In genomic region chr15:90214553-90215205, GRCh38 we compare ENCODE assay signal across 12 cellular contexts. TPM values are rescaled to one million over a fixed set of nuclear protein-coding genes. Genes with fewer than 3 reads are reported as not detected.
DNase-seq lines count a peak whose midpoint lies in the region; ATAC-seq, FAIRE-seq and TF ChIP-seq lines count a peak whose summit lies in the region.
"Had no signal": no experiment of that assay in that cellular context is flagged by ENCODE, and none has a peak within 500 bp of the region (broad histone marks: within the 10 kb centered on the region; RNA-seq: fewer than 3 reads in every experiment).

No MANE protein-coding gene starts in this region.

- no peak overlapping the region for H3K27ac ChIP-seq in HepG2 (ENCODE audit: extremely low read length, insufficient read depth, low read length)

- no peaks in the 10 kb centered on the region for H4K20me1 ChIP-seq in HepG2 (ENCODE audit: insufficient read depth, low read length)

- POLR2A ChIA-PET in HEK293T (lab: Yijun Ruan, JAX): interaction anchor here (1.4 kb wide), 1 partner anchor 14 kb away, joined by 5 read pairs; the partner anchor contains the start of gene SEMA4B
- POLR2A ChIA-PET in activated B cell treated with CpG ODN at 0.5 μM for 24 hours (lab: Charles Lee): interaction anchor here (0.6 to 7.3 kb wide), 13 partner anchors 13 to 389 kb away, joined by 3 to 144 read pairs (median 7); partner anchors contain the start of genes CIB1, GDPGP1 and SEMA4B
- POLR2A ChIA-PET in HepG2 (lab: Yijun Ruan, JAX): interaction anchor here (0.6 kb wide), 1 partner anchor 62 kb away, joined by 3 read pairs; no protein-coding TSS in a partner anchor

- H3K9ac ChIP-seq in HepG2 (ENCODE audit: insufficient read depth, low read depth, low read length): no peak overlapping the region

- peaks cover 97% of the 10 kb centered on the region for H3K4me1 Mint-ChIP-seq in activated B cell treated with CpG ODN at 0.5 μM for 24 hours

- no peaks in the 10 kb centered on the region for H3K9me3 Mint-ChIP-seq in activated B cell treated with CpG ODN at 0.5 μM for 24 hours
- H3K9me3 Mint-ChIP-seq: activated naive CD4-positive, alpha-beta T cell treated with anti-CD3 and anti-CD28 coated beads, Interleukin-2, amount 50 U/mL, for 72 hours had no signal

- no peaks in the 10 kb centered on the region for H3K27me3 Mint-ChIP-seq in activated B cell treated with CpG ODN at 0.5 μM for 24 hours

- peak overlapping the region; percentile 95 for H3K27ac Mint-ChIP-seq in activated B cell treated with CpG ODN at 0.5 μM for 24 hours

- no TSS peak for BruUV-seq in HepG2 (replicated peaks; lab: Mats Ljungman, UMichigan)

- H3K4me1 ChIP-seq in BE2C (peaks cover 28% of the 10 kb centered on the region), HepG2 (ENCODE audit: insufficient read depth, low read length) (peaks cover 16% of the 10 kb centered on the region)

- H3K9me3 ChIP-seq in BE2C: no peaks in the 10 kb centered on the region
- H3K9me3 ChIP-seq in HepG2 (ENCODE audit: low read length): no peaks in the 10 kb centered on the region
- H3K9me3 ChIP-seq: sigmoid colon had no signal

- TF ChIP-seq EP300 in HepG2 (IDR thresholded peaks at IDR 0.05; ENCODE audit: low read depth in 2 of 2, low read length in 2 of 2) (no peak), HepG2 (CRISPR knock-in tag; IDR thresholded peaks at IDR 0.05; ENCODE audit: borderline replicate concordance) (no peak)

- DNase-seq in BE2C (no peak), HEK293T (ENCODE audit: extremely low spot score) (peak; percentile 52), activated B cell treated with CpG ODN at 0.5 μM for 24 hours (no peak), HepG2 (ENCODE audit: low spot score) (no peak), NCI-H2227 (lab: John Stamatoyannopoulos, UW; ENCODE audit: unreplicated experiment) (no peak), DMS153 (lab: John Stamatoyannopoulos, UW) (no peak)
- DNase-seq in central memory CD4-positive, alpha-beta T cell: no peak
- DNase-seq: GOT3, sigmoid colon, substantia nigra had no signal

- H3K4me3 ChIP-seq in BE2C (ENCODE audit: low read depth, low read length) (no peak overlapping the region), HepG2 (replicated peaks in 1 of 3; ENCODE audit: insufficient read depth in 1 of 3, low read depth in 2 of 3, low read length in 3 of 3) (no peak overlapping the region)
- H3K4me3 ChIP-seq: sigmoid colon had no signal

- H3K36me3 ChIP-seq in BE2C: no peaks in the 10 kb centered on the region
- peaks cover 2 to 5% of the 10 kb centered on the region in 2 experiments; a peak in 1 of 5 replicates for H3K36me3 ChIP-seq in HepG2 (replicated peaks in 1 of 2; ENCODE audit: control insufficient read depth in 1 of 2, insufficient read depth in 2 of 2, low read length in 2 of 2)

- no peaks in the 10 kb centered on the region for H3K79me2 ChIP-seq in HepG2 (ENCODE audit: insufficient read depth, low read length)

- peak; percentile 29 for ATAC-seq in activated B cell treated with CpG ODN at 0.5 μM for 24 hours (ENCODE audit: low read depth)
- peak; percentile 50; the same call in 2 of the 3 replicates for ATAC-seq in HepG2
- ATAC-seq in GM21717 (IDR thresholded peaks at IDR 0.05; ENCODE audit: unreplicated experiment): no peak
- ATAC-seq: activated naive CD4-positive, alpha-beta T cell treated with anti-CD3 and anti-CD28 coated beads, Interleukin-2, amount 50 U/mL, for 72 hours had no signal

- H3K4me3 Mint-ChIP-seq in activated B cell treated with CpG ODN at 0.5 μM for 24 hours: peak overlapping the region; percentile 59

- 90% methylated on average over 8 of the region's 8 CpGs for WGBS in HepG2 (ENCODE audit: low lambda C conversion rate)

- TF ChIP-seq CTCF in BE2C (IDR thresholded peaks at IDR 0.05; ENCODE audit: low read depth, low read length) (peak; percentile 50), activated B cell treated with CpG ODN at 0.5 μM for 24 hours (IDR thresholded peaks at IDR 0.05) (no peak), HepG2 (CRISPR knock-in tag; IDR thresholded peaks at IDR 0.05) (peak; percentile 27)

- in situ Hi-C loops in HepG2 (cut with HindIII; ENCODE audit: extremely low pct_ligation_motif_present, low pct_unique_long_range_greater_than_20kb): no loop called here

- H2AFZ ChIP-seq in HepG2 (ENCODE audit: low read length): no peak overlapping the region

- CTCF ChIA-PET in HEK293T (lab: Yijun Ruan, JAX) (interaction anchor here (0.6 to 2.6 kb wide), 7 partner anchors 15 to 237 kb away, joined by 3 to 8 read pairs (median 5); partner anchors contain the start of genes CIB1, GDPGP1, SEMA4B and TTLL13), activated B cell treated with CpG ODN at 0.5 μM for 24 hours (lab: Charles Lee) (interaction anchor here (0.6 to 9.9 kb wide), 10 partner anchors 11 to 71 kb away, joined by 3 to 130 read pairs (median 5); partner anchors contain the start of genes CIB1 and SEMA4B), HepG2 (lab: Yijun Ruan, JAX; ENCODE audit: low intra/inter-chr PET ratio, low total read pairs) (interaction anchor here (0.9 to 1.4 kb wide), 2 partner anchors 18 to 47 kb away, joined by 3 read pairs; partner anchors contain the start of gene CIB1)

- TF ChIP-seq RAD21 in HepG2 (CRISPR knock-in tag; IDR thresholded peaks at IDR 0.05): no peak

- FAIRE-seq in HepG2 (lab: Jason Lieb, UNC): peak; percentile 72

- no peak for TF ChIP-seq POLR2A in HepG2 (IDR thresholded peaks at IDR 0.05; ENCODE audit: insufficient read depth in 1 of 2, low read depth in 2 of 2, low read length in 2 of 2)

- intact Hi-C loops in activated B cell treated with CpG ODN at 0.5 μM for 24 hours (cut with micrococcal nuclease) (loop anchor here (1.0 kb wide), 3 partner anchors 13 to 23 kb away; partner anchors contain the start of gene SEMA4B), HepG2 (cut with micrococcal nuclease; ENCODE audit: unreplicated experiment) (no loop called here)

- peaks cover 46% of the 10 kb centered on the region for H3K36me3 Mint-ChIP-seq in activated B cell treated with CpG ODN at 0.5 μM for 24 hours (ENCODE audit: low read depth)
- H3K36me3 Mint-ChIP-seq: activated naive CD4-positive, alpha-beta T cell treated with anti-CD3 and anti-CD28 coated beads, Interleukin-2, amount 50 U/mL, for 72 hours had no signal

- H3K27me3 ChIP-seq in BE2C: no peaks in the 10 kb centered on the region
- no peaks in the 10 kb centered on the region for H3K27me3 ChIP-seq in HepG2 (ENCODE audit: control insufficient read depth in 1 of 2, insufficient read depth in 2 of 2, low read length in 2 of 2)
- H3K27me3 ChIP-seq: sigmoid colon had no signal

- H3K4me2 ChIP-seq in HepG2 (ENCODE audit: low read depth, low read length): no peak overlapping the region

RNA-seq across cellular contexts. Expression of gene SEMA4B, which starts 13.5 kb away (rescaled TPM):
- polyA plus RNA-seq in BE2C (2012; ENCODE audit: insufficient read depth, insufficient read length, low read depth): 23.0 TPM
- total RNA-seq in activated B cell treated with CpG ODN at 0.5 μM for 24 hours (68.1 and 85.1 TPM in 2 replicates), HepG2 (2016; rRNA removed; fragmentation: Illumina TruSeq; extraction: Trizol) (1.3 and 2.1 TPM in 2 replicates)
- 2.8 and 3.6 TPM in 2 replicates for total RNA-seq in HepG2 (2016; cell fraction: cytosol; rRNA removed; fragmentation: Illumina TruSeq; extraction: Trizol; ENCODE audit: low read depth)
- 1.8 and 2.7 TPM in 2 replicates for total RNA-seq in HepG2 (2016; cell fraction: insoluble cytoplasmic fraction; rRNA removed; fragmentation: Illumina TruSeq; extraction: Trizol)
- 1.5 and 1.8 TPM in 2 replicates for total RNA-seq in HepG2 (2016; cell fraction: membrane; rRNA removed; fragmentation: Illumina TruSeq; extraction: Trizol)
- total RNA-seq in HepG2 (2016; cell fraction: nucleus; rRNA removed; fragmentation: Illumina TruSeq; extraction: Trizol): 4.4 and 5.3 TPM in 2 replicates
- polyA plus RNA-seq in HepG2 (2011; rRNA removed): 17.0 and 31.8 TPM in 2 replicates
- polyA plus RNA-seq in HepG2 (2011; cell fraction: cytosol; rRNA removed): 11.3 and 13.8 TPM in 2 replicates
- polyA plus RNA-seq in HepG2 (2011; cell fraction: nucleus; rRNA removed): 63.8 and 71.1 TPM in 2 replicates
- 11.2 and 22.4 TPM in 2 replicates for polyA plus RNA-seq in HepG2 (2012)
- 0.40 and 0.47 TPM in 2 replicates for polyA plus RNA-seq in HepG2 (2016; cell fraction: cytosol; fragmentation: Illumina TruSeq; extraction: Trizol; ENCODE audit: low read depth)
- polyA plus RNA-seq in HepG2 (2016; cell fraction: insoluble cytoplasmic fraction; fragmentation: Illumina TruSeq; extraction: Trizol; ENCODE audit: low read depth): 2.0 and 2.2 TPM in 2 replicates
- polyA plus RNA-seq in HepG2 (2016; cell fraction: membrane; fragmentation: Illumina TruSeq; extraction: Trizol; ENCODE audit: low read depth): 0.70 and 1.2 TPM in 2 replicates
- polyA plus RNA-seq in HepG2 (2016; cell fraction: nucleus; fragmentation: Illumina TruSeq; extraction: Trizol; ENCODE audit: insufficient read depth, low read depth): 14.4 and 14.8 TPM in 2 replicates
- polyA minus RNA-seq in HepG2 (2011; rRNA and poly(A)+ RNA removed; ENCODE audit: low replicate concordance): 42.2 and 71.8 TPM in 2 replicates
- 25.4 and 35.9 TPM in 2 replicates for polyA minus RNA-seq in HepG2 (2011; cell fraction: cytosol; rRNA and poly(A)+ RNA removed)
- 35.4 and 39.4 TPM in 2 replicates for polyA minus RNA-seq in HepG2 (2011; cell fraction: nucleus; rRNA and poly(A)+ RNA removed)

RNA-seq across cellular contexts. Expression of gene CIB1, which starts 19.1 kb away (rescaled TPM):
- polyA plus RNA-seq in BE2C (2012; ENCODE audit: insufficient read depth, insufficient read length, low read depth): 35.4 TPM
- total RNA-seq in activated B cell treated with CpG ODN at 0.5 μM for 24 hours: 96.6 and 105 TPM in 2 replicates
- 38.7 and 52.4 TPM in 2 replicates for total RNA-seq in HepG2 (2016; rRNA removed; fragmentation: Illumina TruSeq; extraction: Trizol)
- 18.8 and 20.6 TPM in 2 replicates for total RNA-seq in HepG2 (2016; cell fraction: cytosol; rRNA removed; fragmentation: Illumina TruSeq; extraction: Trizol; ENCODE audit: low read depth)
- total RNA-seq in HepG2 (2016; cell fraction: insoluble cytoplasmic fraction; rRNA removed; fragmentation: Illumina TruSeq; extraction: Trizol): 43.1 and 52.3 TPM in 2 replicates
- 30.4 and 35.8 TPM in 2 replicates for total RNA-seq in HepG2 (2016; cell fraction: membrane; rRNA removed; fragmentation: Illumina TruSeq; extraction: Trizol)
- 22.1 and 24.2 TPM in 2 replicates for total RNA-seq in HepG2 (2016; cell fraction: nucleus; rRNA removed; fragmentation: Illumina TruSeq; extraction: Trizol)
- 72.7 and 73.6 TPM in 2 replicates for polyA plus RNA-seq in HepG2 (2011; rRNA removed)
- polyA plus RNA-seq in HepG2 (2011; cell fraction: cytosol; rRNA removed): 50.7 and 83.9 TPM in 2 replicates
- 47.6 and 49.0 TPM in 2 replicates for polyA plus RNA-seq in HepG2 (2011; cell fraction: nucleus; rRNA removed)
- polyA plus RNA-seq in HepG2 (2012): 22.9 and 33.8 TPM in 2 replicates
- polyA plus RNA-seq in HepG2 (2016; cell fraction: cytosol; fragmentation: Illumina TruSeq; extraction: Trizol; ENCODE audit: low read depth): 38.0 and 44.9 TPM in 2 replicates
- 88.2 and 89.6 TPM in 2 replicates for polyA plus RNA-seq in HepG2 (2016; cell fraction: insoluble cytoplasmic fraction; fragmentation: Illumina TruSeq; extraction: Trizol; ENCODE audit: low read depth)
- 44.3 and 53.1 TPM in 2 replicates for polyA plus RNA-seq in HepG2 (2016; cell fraction: membrane; fragmentation: Illumina TruSeq; extraction: Trizol; ENCODE audit: low read depth)
- polyA plus RNA-seq in HepG2 (2016; cell fraction: nucleus; fragmentation: Illumina TruSeq; extraction: Trizol; ENCODE audit: insufficient read depth, low read depth): 71.0 and 73.3 TPM in 2 replicates
- 45.8 and 91.0 TPM in 2 replicates for polyA minus RNA-seq in HepG2 (2011; rRNA and poly(A)+ RNA removed; ENCODE audit: low replicate concordance)
- 10.3 and 12.9 TPM in 2 replicates for polyA minus RNA-seq in HepG2 (2011; cell fraction: cytosol; rRNA and poly(A)+ RNA removed)
- polyA minus RNA-seq in HepG2 (2011; cell fraction: nucleus; rRNA and poly(A)+ RNA removed): 5.7 TPM in 2 replicates

RNA-seq across cellular contexts. Expression of gene GDPGP1, which starts 19.3 kb away (rescaled TPM):
- polyA plus RNA-seq in BE2C (2012; ENCODE audit: insufficient read depth, insufficient read length, low read depth): 1.6 TPM
- total RNA-seq in activated B cell treated with CpG ODN at 0.5 μM for 24 hours (6.1 and 6.2 TPM in 2 replicates), HepG2 (2016; rRNA removed; fragmentation: Illumina TruSeq; extraction: Trizol) (4.3 and 5.0 TPM in 2 replicates)
- total RNA-seq in HepG2 (2016; cell fraction: cytosol; rRNA removed; fragmentation: Illumina TruSeq; extraction: Trizol; ENCODE audit: low read depth): 1.2 TPM in 2 replicates
- total RNA-seq in HepG2 (2016; cell fraction: insoluble cytoplasmic fraction; rRNA removed; fragmentation: Illumina TruSeq; extraction: Trizol): 5.0 and 6.6 TPM in 2 replicates
- 2.4 and 2.8 TPM in 2 replicates for total RNA-seq in HepG2 (2016; cell fraction: membrane; rRNA removed; fragmentation: Illumina TruSeq; extraction: Trizol)
- 4.7 and 4.8 TPM in 2 replicates for total RNA-seq in HepG2 (2016; cell fraction: nucleus; rRNA removed; fragmentation: Illumina TruSeq; extraction: Trizol)
- polyA plus RNA-seq in HepG2 (2011; rRNA removed): 1.5 and 2.2 TPM in 2 replicates
- polyA plus RNA-seq in HepG2 (2011; cell fraction: cytosol; rRNA removed): 0.83 and 1.3 TPM in 2 replicates
- 6.5 and 7.4 TPM in 2 replicates for polyA plus RNA-seq in HepG2 (2011; cell fraction: nucleus; rRNA removed)
- polyA plus RNA-seq in HepG2 (2012): 0.84 and 1.2 TPM in 2 replicates
- polyA plus RNA-seq in HepG2 (2016; cell fraction: cytosol; fragmentation: Illumina TruSeq; extraction: Trizol; ENCODE audit: low read depth): 0.17 and 0.42 TPM in 2 replicates
- 2.4 and 3.1 TPM in 2 replicates for polyA plus RNA-seq in HepG2 (2016; cell fraction: insoluble cytoplasmic fraction; fragmentation: Illumina TruSeq; extraction: Trizol; ENCODE audit: low read depth)
- polyA plus RNA-seq in HepG2 (2016; cell fraction: membrane; fragmentation: Illumina TruSeq; extraction: Trizol; ENCODE audit: low read depth): 0.72 and 0.86 TPM in 2 replicates
- polyA plus RNA-seq in HepG2 (2016; cell fraction: nucleus; fragmentation: Illumina TruSeq; extraction: Trizol; ENCODE audit: insufficient read depth, low read depth): 2.7 and 3.3 TPM in 2 replicates
- 18.9 and 23.4 TPM in 2 replicates for polyA minus RNA-seq in HepG2 (2011; rRNA and poly(A)+ RNA removed; ENCODE audit: low replicate concordance)
- 1.2 and 3.0 TPM in 2 replicates for polyA minus RNA-seq in HepG2 (2011; cell fraction: cytosol; rRNA and poly(A)+ RNA removed)
- 12.5 and 15.4 TPM in 2 replicates for polyA minus RNA-seq in HepG2 (2011; cell fraction: nucleus; rRNA and poly(A)+ RNA removed)

RNA-seq across cellular contexts. Expression of gene TTLL13, which starts 34.7 kb away (rescaled TPM):
- not detected for polyA plus RNA-seq in BE2C (2012; ENCODE audit: insufficient read depth, insufficient read length, low read depth)
- total RNA-seq in activated B cell treated with CpG ODN at 0.5 μM for 24 hours: 0.49 and 2.2 TPM in 2 replicates
- 0.29 TPM in 1 of 2 replicates, not detected in the other for total RNA-seq in HepG2 (2016; rRNA removed; fragmentation: Illumina TruSeq; extraction: Trizol)
- 0.09 TPM in 1 of 2 replicates, not detected in the other for total RNA-seq in HepG2 (2016; cell fraction: cytosol; rRNA removed; fragmentation: Illumina TruSeq; extraction: Trizol; ENCODE audit: low read depth)
- 0.11 TPM in 1 of 2 replicates, not detected in the other for total RNA-seq in HepG2 (2016; cell fraction: insoluble cytoplasmic fraction; rRNA removed; fragmentation: Illumina TruSeq; extraction: Trizol)
- total RNA-seq in HepG2 (2016; cell fraction: membrane; rRNA removed; fragmentation: Illumina TruSeq; extraction: Trizol): 0.21 TPM in 1 of 2 replicates, not detected in the other
- total RNA-seq in HepG2 (2016; cell fraction: nucleus; rRNA removed; fragmentation: Illumina TruSeq; extraction: Trizol): 0.25 TPM in 1 of 2 replicates, not detected in the other
- 0.07 and 0.08 TPM in 2 replicates for polyA plus RNA-seq in HepG2 (2011; rRNA removed)
- 0.04 and 0.14 TPM in 2 replicates for polyA plus RNA-seq in HepG2 (2011; cell fraction: cytosol; rRNA removed)
- 0.21 and 0.51 TPM in 2 replicates for polyA plus RNA-seq in HepG2 (2011; cell fraction: nucleus; rRNA removed)
- polyA plus RNA-seq in HepG2 (2012): not detected in 2 replicates
- polyA plus RNA-seq in HepG2 (2016; cell fraction: cytosol; fragmentation: Illumina TruSeq; extraction: Trizol; ENCODE audit: low read depth): not detected in 2 replicates
- polyA plus RNA-seq in HepG2 (2016; cell fraction: insoluble cytoplasmic fraction; fragmentation: Illumina TruSeq; extraction: Trizol; ENCODE audit: low read depth): not detected in 2 replicates
- polyA plus RNA-seq in HepG2 (2016; cell fraction: membrane; fragmentation: Illumina TruSeq; extraction: Trizol; ENCODE audit: low read depth): 0.09 TPM in 1 of 2 replicates, not detected in the other
- 0.28 TPM in 1 of 2 replicates, not detected in the other for polyA plus RNA-seq in HepG2 (2016; cell fraction: nucleus; fragmentation: Illumina TruSeq; extraction: Trizol; ENCODE audit: insufficient read depth, low read depth)
- not detected in 2 replicates for polyA minus RNA-seq in HepG2 (2011; rRNA and poly(A)+ RNA removed; ENCODE audit: low replicate concordance)
- polyA minus RNA-seq in HepG2 (2011; cell fraction: cytosol; rRNA and poly(A)+ RNA removed): not detected in 2 replicates
- 0.26 TPM in 1 of 2 replicates, not detected in the other for polyA minus RNA-seq in HepG2 (2011; cell fraction: nucleus; rRNA and poly(A)+ RNA removed)
- total RNA-seq: sigmoid colon had no signal

RNA-seq across cellular contexts. Expression of gene NGRN, which starts 50.8 kb away (rescaled TPM):
- 226 TPM for polyA plus RNA-seq in BE2C (2012; ENCODE audit: insufficient read depth, insufficient read length, low read depth)
- total RNA-seq in activated B cell treated with CpG ODN at 0.5 μM for 24 hours (32.8 and 34.1 TPM in 2 replicates), HepG2 (2016; rRNA removed; fragmentation: Illumina TruSeq; extraction: Trizol) (63.7 and 77.7 TPM in 2 replicates)
- total RNA-seq in HepG2 (2016; cell fraction: cytosol; rRNA removed; fragmentation: Illumina TruSeq; extraction: Trizol; ENCODE audit: low read depth): 11.5 and 13.8 TPM in 2 replicates
- 60.1 and 83.0 TPM in 2 replicates for total RNA-seq in HepG2 (2016; cell fraction: insoluble cytoplasmic fraction; rRNA removed; fragmentation: Illumina TruSeq; extraction: Trizol)
- 39.4 and 40.9 TPM in 2 replicates for total RNA-seq in HepG2 (2016; cell fraction: membrane; rRNA removed; fragmentation: Illumina TruSeq; extraction: Trizol)
- 26.7 and 28.3 TPM in 2 replicates for total RNA-seq in HepG2 (2016; cell fraction: nucleus; rRNA removed; fragmentation: Illumina TruSeq; extraction: Trizol)
- polyA plus RNA-seq in HepG2 (2011; rRNA removed): 39.8 and 44.2 TPM in 2 replicates
- 31.8 and 47.0 TPM in 2 replicates for polyA plus RNA-seq in HepG2 (2011; cell fraction: cytosol; rRNA removed)
- polyA plus RNA-seq in HepG2 (2011; cell fraction: nucleus; rRNA removed): 12.2 and 16.6 TPM in 2 replicates
- polyA plus RNA-seq in HepG2 (2012): 42.4 and 48.2 TPM in 2 replicates
- 13.2 and 14.3 TPM in 2 replicates for polyA plus RNA-seq in HepG2 (2016; cell fraction: cytosol; fragmentation: Illumina TruSeq; extraction: Trizol; ENCODE audit: low read depth)
- polyA plus RNA-seq in HepG2 (2016; cell fraction: insoluble cytoplasmic fraction; fragmentation: Illumina TruSeq; extraction: Trizol; ENCODE audit: low read depth): 79.7 and 93.5 TPM in 2 replicates
- 29.5 and 31.6 TPM in 2 replicates for polyA plus RNA-seq in HepG2 (2016; cell fraction: membrane; fragmentation: Illumina TruSeq; extraction: Trizol; ENCODE audit: low read depth)
- polyA plus RNA-seq in HepG2 (2016; cell fraction: nucleus; fragmentation: Illumina TruSeq; extraction: Trizol; ENCODE audit: insufficient read depth, low read depth): 39.0 and 42.2 TPM in 2 replicates
- polyA minus RNA-seq in HepG2 (2011; rRNA and poly(A)+ RNA removed; ENCODE audit: low replicate concordance): 32.4 and 58.8 TPM in 2 replicates
- 15.7 and 19.1 TPM in 2 replicates for polyA minus RNA-seq in HepG2 (2011; cell fraction: cytosol; rRNA and poly(A)+ RNA removed)
- 11.7 and 13.3 TPM in 2 replicates for polyA minus RNA-seq in HepG2 (2011; cell fraction: nucleus; rRNA and poly(A)+ RNA removed)

Comparison
In these comparisons a context has a peak if more than half of its experiments do, and no peak if none do; other contexts are left out.
1. RNA of gene SEMA4B, which starts 13.5 kb away (total RNA-seq): 68.1 to 85.1 TPM in activated B cell treated with CpG ODN at 0.5 μM for 24 hours; 1.3 to 5.3 TPM in HepG2; every median in the first group is over 10 times any median in the second.